1 cellular context compared by ENCODE assay signal in the genomic region with DNA sequence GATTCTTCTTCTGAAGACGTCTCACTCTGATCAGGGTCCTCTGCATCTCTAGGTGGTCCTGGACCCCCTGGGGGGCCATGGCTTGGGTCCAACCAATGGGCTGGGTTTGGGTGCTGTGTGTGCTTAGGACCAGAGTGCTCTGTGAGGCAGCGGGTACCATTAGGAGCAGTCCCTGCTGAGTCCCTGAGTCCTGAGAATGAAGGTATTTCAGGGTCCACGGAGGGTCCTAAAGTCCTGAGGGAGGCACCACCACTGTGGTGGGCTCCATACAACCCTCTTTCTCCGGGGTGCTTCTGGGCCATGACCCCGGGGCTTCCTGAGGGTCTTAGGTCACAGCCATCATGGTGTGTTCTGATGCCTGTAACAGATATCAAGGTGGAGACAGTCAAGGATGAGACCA.
TF ChIP-seq lines count a peak whose summit lies in the region.

No MANE protein-coding gene starts in this region.

TF ChIP-seq in GM23338, 12 proteins besides CTCF, POLR2A, EP300 and RAD21 (continued from another document):
- TF ChIP-seq, protein P1, sequence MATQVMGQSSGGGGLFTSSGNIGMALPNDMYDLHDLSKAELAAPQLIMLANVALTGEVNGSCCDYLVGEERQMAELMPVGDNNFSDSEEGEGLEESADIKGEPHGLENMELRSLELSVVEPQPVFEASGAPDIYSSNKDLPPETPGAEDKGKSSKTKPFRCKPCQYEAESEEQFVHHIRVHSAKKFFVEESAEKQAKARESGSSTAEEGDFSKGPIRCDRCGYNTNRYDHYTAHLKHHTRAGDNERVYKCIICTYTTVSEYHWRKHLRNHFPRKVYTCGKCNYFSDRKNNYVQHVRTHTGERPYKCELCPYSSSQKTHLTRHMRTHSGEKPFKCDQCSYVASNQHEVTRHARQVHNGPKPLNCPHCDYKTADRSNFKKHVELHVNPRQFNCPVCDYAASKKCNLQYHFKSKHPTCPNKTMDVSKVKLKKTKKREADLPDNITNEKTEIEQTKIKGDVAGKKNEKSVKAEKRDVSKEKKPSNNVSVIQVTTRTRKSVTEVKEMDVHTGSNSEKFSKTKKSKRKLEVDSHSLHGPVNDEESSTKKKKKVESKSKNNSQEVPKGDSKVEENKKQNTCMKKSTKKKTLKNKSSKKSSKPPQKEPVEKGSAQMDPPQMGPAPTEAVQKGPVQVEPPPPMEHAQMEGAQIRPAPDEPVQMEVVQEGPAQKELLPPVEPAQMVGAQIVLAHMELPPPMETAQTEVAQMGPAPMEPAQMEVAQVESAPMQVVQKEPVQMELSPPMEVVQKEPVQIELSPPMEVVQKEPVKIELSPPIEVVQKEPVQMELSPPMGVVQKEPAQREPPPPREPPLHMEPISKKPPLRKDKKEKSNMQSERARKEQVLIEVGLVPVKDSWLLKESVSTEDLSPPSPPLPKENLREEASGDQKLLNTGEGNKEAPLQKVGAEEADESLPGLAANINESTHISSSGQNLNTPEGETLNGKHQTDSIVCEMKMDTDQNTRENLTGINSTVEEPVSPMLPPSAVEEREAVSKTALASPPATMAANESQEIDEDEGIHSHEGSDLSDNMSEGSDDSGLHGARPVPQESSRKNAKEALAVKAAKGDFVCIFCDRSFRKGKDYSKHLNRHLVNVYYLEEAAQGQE (IDR thresholded peaks at IDR 0.05; ENCODE audit: unreplicated experiment): no peak
- TF ChIP-seq ZNF114 (CRISPR knock-in tag; IDR thresholded peaks at IDR 0.05) (no peak), EZH2 (IDR thresholded peaks at IDR 0.05; ENCODE audit: low read depth, unreplicated experiment) (no peak), STAT1 (IDR thresholded peaks at IDR 0.05; ENCODE audit: unreplicated experiment) (no peak), ZNF462 (CRISPR knock-in tag; IDR thresholded peaks at IDR 0.05) (no peak), POLR2AphosphoS5 (IDR thresholded peaks at IDR 0.05; ENCODE audit: low read depth) (no peak), JUNB (IDR thresholded peaks at IDR 0.05; ENCODE audit: unreplicated experiment) (no peak), NANOG (IDR thresholded peaks at IDR 0.05; ENCODE audit: borderline replicate concordance) (no peak), ZNF331 (CRISPR knock-in tag; IDR thresholded peaks at IDR 0.05; ENCODE audit: low read depth) (no peak)
TF ChIP-seq in GM23338: peak in this region for 0.
